ENCODE assay signal across 8 cellular contexts in the genomic region with DNA sequence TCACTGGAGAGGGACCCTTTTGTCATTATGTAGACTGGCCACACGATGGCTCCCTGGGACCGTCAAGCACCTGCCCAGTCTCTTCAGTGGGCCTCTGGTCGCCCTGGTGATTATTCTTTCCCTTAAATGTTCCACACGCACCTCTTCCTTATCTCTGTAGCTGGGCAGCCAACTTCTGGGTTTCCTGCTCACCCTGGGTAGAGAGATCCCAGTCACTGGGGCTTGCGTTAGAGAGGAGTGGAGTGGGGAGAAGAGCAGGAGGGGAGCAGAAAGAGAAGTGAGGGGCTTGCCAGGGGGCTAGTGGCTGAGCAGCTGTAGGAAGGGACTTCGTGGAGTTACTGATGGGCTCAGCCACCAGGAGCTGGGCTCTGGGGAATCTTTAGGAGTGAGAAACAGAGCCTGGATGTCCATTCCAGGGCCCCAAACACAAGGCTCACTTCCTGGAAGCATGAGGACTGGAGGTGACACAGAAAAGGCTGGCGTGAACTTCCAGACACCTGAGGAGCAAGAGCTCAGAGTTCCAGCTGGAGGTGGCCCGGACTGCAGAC.
A peak's percentile ranks its signal among the peaks of the same experiment; 100 is the strongest.
DNase-seq lines count a peak whose midpoint lies in the region; ATAC-seq and TF ChIP-seq lines count a peak whose summit lies in the region.

No MANE protein-coding gene starts in this region.

- no peak for ATAC-seq in GM19397 (IDR thresholded peaks at IDR 0.05; ENCODE audit: unreplicated experiment)

- H3K4me1 ChIP-seq in SJCRH30 (no peaks in the 10 kb centered on the region), osteoblast (ENCODE audit: insufficient read depth, low read length) (peaks cover 3% of the 10 kb centered on the region)

- H3K9me3 ChIP-seq in SJCRH30 (replicated peaks) (no peaks in the 10 kb centered on the region), osteoblast (ENCODE audit: low read depth, low read length) (no peaks in the 10 kb centered on the region)

- H3K79me2 ChIP-seq in osteoblast (ENCODE audit: insufficient read depth, low read length) = no peaks in the 10 kb centered on the region

- no peak overlapping the region for H3K4me3 Mint-ChIP-seq in activated T-cell treated with anti-CD3 and anti-CD28 coated beads, Interleukin-2, amount 50 U/mL, for 24 hours

- 36 to 41% methylated on average over 8 of the region's 8 CpGs for WGBS in lower leg skin, 2 donors

- peak; percentile 80 for TF ChIP-seq CTCF in LNCaP clone FGC (IDR thresholded peaks at IDR 0.05; ENCODE audit: control insufficient read depth, extremely low read depth, insufficient read depth)
- peak; percentile 50 for TF ChIP-seq CTCF in osteoblast (IDR thresholded peaks at IDR 0.05; ENCODE audit: extremely low read depth, low read depth, low read length)
- TF ChIP-seq CTCF in lower leg skin (IDR thresholded peaks at IDR 0.05) = no peak

- H3K4me1 Mint-ChIP-seq in activated T-cell treated with anti-CD3 and anti-CD28 coated beads, Interleukin-2, amount 50 U/mL, for 24 hours (ENCODE audit: low read depth) = no peaks in the 10 kb centered on the region

- H3K9me3 Mint-ChIP-seq in activated T-cell treated with anti-CD3 and anti-CD28 coated beads, Interleukin-2, amount 50 U/mL, for 24 hours = no peaks in the 10 kb centered on the region

- no peaks in the 10 kb centered on the region for H4K20me1 ChIP-seq in osteoblast (ENCODE audit: insufficient read depth, low read length)

- H3K27me3 ChIP-seq in SJCRH30 (peaks cover 36% of the 10 kb centered on the region), osteoblast (ENCODE audit: insufficient read depth, low read length) (no peaks in the 10 kb centered on the region)

- no peaks in the 10 kb centered on the region for H3K36me3 Mint-ChIP-seq in activated T-cell treated with anti-CD3 and anti-CD28 coated beads, Interleukin-2, amount 50 U/mL, for 24 hours (ENCODE audit: low read depth)

- H3K27ac ChIP-seq in SJCRH30 (no peak overlapping the region), osteoblast (ENCODE audit: low read depth, low read length) (no peak overlapping the region)

- H3K4me3 ChIP-seq in LNCaP clone FGC (ENCODE audit: low read depth, low read length) = no peak overlapping the region
- no peak overlapping the region for H3K4me3 ChIP-seq in SJCRH30
- H3K4me3 ChIP-seq in osteoblast (ENCODE audit: insufficient read depth, low read length) = no peak overlapping the region
- H3K4me3 ChIP-seq in lower leg skin (ENCODE audit: low read depth, poor library complexity, severe bottlenecking) = no peak overlapping the region

- peak; percentile 24 to 26 for DNase-seq in activated T-cell treated with anti-CD3 and anti-CD28 coated beads, Interleukin-2, amount 50 U/mL, for 48 hours
- no peak for DNase-seq in activated T-cell treated with anti-CD3 and anti-CD28 coated beads, Interleukin-2, amount 50 U/mL, for 24 hours
- DNase-seq in LNCaP clone FGC (ENCODE audit: low read depth) (no peak), SJCRH30 (peak; percentile 55 to 73), fibroblast of peridontal ligament (ENCODE audit: extremely low read depth) (peak; percentile 22), osteoblast (ENCODE audit: insufficient read length, low spot score, missing footprints) (peak; percentile 88), lower leg skin (ENCODE audit: low spot score in 2 of 2) (no peak)

- H3K27ac Mint-ChIP-seq in activated T-cell treated with anti-CD3 and anti-CD28 coated beads, Interleukin-2, amount 50 U/mL, for 24 hours = no peak overlapping the region

- H3K36me3 ChIP-seq in SJCRH30 (no peaks in the 10 kb centered on the region), osteoblast (ENCODE audit: insufficient read depth, low read length) (no peaks in the 10 kb centered on the region)

- intact Hi-C loops in lower leg skin (cut with DNase I; ENCODE audit: low total_unique reads) = no loop called here

- no peak for TF ChIP-seq POLR2A in lower leg skin (IDR thresholded peaks at IDR 0.05)

- no peak overlapping the region for H3K4me2 ChIP-seq in osteoblast (ENCODE audit: insufficient read depth, low read length)

- H2AFZ ChIP-seq in osteoblast (ENCODE audit: low read length) = no peak overlapping the region

- H3K27me3 Mint-ChIP-seq in activated T-cell treated with anti-CD3 and anti-CD28 coated beads, Interleukin-2, amount 50 U/mL, for 24 hours = peaks cover 57% of the 10 kb centered on the region

Comparison
In these comparisons a context has a peak if more than half of its experiments do, and no peak if none do; other contexts are left out.
1. DNase-seq: peak in activated T-cell treated with anti-CD3 and anti-CD28 coated beads, Interleukin-2, amount 50 U/mL, for 48 hours (2 of 2), SJCRH30 (2 of 2), fibroblast of peridontal ligament (single experiment) and osteoblast (single experiment); none in activated T-cell treated with anti-CD3 and anti-CD28 coated beads, Interleukin-2, amount 50 U/mL, for 24 hours (single experiment), LNCaP clone FGC (single experiment) and lower leg skin (0 of 2).
2. CTCF ChIP-seq: peak in LNCaP clone FGC (single experiment) and osteoblast (single experiment); none in lower leg skin (0 of 3).